In the genomic region with DNA sequence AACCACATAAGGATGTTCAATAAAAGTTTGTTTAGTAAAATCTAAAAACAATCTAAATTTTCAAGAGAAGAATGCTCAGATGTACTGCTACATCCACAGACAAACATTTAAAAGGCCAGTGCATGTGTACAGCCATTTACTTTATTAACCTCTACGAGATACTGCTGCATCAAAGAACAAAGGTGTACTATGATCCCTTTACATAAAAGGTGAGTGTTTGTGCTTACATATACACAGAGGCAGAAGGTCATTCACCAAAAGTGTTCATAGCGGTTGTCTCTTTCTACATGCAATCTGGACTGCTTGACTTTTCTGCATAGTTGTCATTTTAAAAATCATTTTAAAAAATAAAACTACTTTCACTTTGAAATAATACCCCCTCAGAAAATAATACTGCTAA, we compare ENCODE assay signal across 23 cellular contexts.
DNase-seq lines count a peak whose midpoint lies in the region; ATAC-seq and TF ChIP-seq lines count a peak whose summit lies in the region.
"Had no signal": no experiment of that assay in that cellular context is flagged by ENCODE, and none has a peak within 500 bp of the region (broad histone marks: within the 10 kb centered on the region; RNA-seq: fewer than 3 reads in every experiment).

No MANE protein-coding gene starts in this region.

- peaks cover 31% of the 10 kb centered on the region for H3K79me2 ChIP-seq in fibroblast of lung (ENCODE audit: control insufficient read depth, insufficient read depth, low read length)

- H3K27ac Mint-ChIP-seq in activated CD4-positive, alpha-beta memory T cell treated with anti-CD3 and anti-CD28 coated beads for 36 hours, result peak overlapping the region; percentile 82
- no peak overlapping the region for H3K27ac Mint-ChIP-seq in activated CD4-positive, alpha-beta memory T cell treated with anti-CD3 and anti-CD28 coated beads, Interleukin-2, amount 10 ng/mL, durations not matched to agents 7 days and 5 days
- H3K27ac Mint-ChIP-seq in T-cell, result peak overlapping the region; percentile 71 to 89
- H3K27ac Mint-ChIP-seq: activated T-cell treated with anti-CD3 and anti-CD28 coated beads, Interleukin-2, amount 50 U/mL, for 72 hours had no signal

- no peaks in the 10 kb centered on the region for H3K9me3 Mint-ChIP-seq in activated CD4-positive, alpha-beta memory T cell treated with anti-CD3 and anti-CD28 coated beads for 36 hours
- H3K9me3 Mint-ChIP-seq in activated CD4-positive, alpha-beta memory T cell treated with anti-CD3 and anti-CD28 coated beads, Interleukin-2, amount 10 ng/mL, durations not matched to agents 7 days and 5 days, result no peaks in the 10 kb centered on the region
- H3K9me3 Mint-ChIP-seq in T-cell, result no peaks in the 10 kb centered on the region
- H3K9me3 Mint-ChIP-seq: activated T-cell treated with anti-CD3 and anti-CD28 coated beads, Interleukin-2, amount 50 U/mL, for 72 hours; immature natural killer cell had no signal

- H3K27me3 ChIP-seq in fibroblast of lung (ENCODE audit: control insufficient read depth, insufficient read depth, low read length), result no peaks in the 10 kb centered on the region
- H3K27me3 ChIP-seq in sigmoid colon, result no peaks in the 10 kb centered on the region
- H3K27me3 ChIP-seq in effector memory CD4-positive, alpha-beta T cell (replicated peaks; ENCODE audit: control insufficient read depth, insufficient read depth, low read length, poor library complexity, severe bottlenecking), result no peaks in the 10 kb centered on the region
- H3K27me3 ChIP-seq: dorsolateral prefrontal cortex, pancreas, vagina had no signal

- H3K36me3 Mint-ChIP-seq in activated CD4-positive, alpha-beta memory T cell treated with anti-CD3 and anti-CD28 coated beads for 36 hours, result peaks cover 34% of the 10 kb centered on the region
- H3K36me3 Mint-ChIP-seq in activated CD4-positive, alpha-beta memory T cell treated with anti-CD3 and anti-CD28 coated beads, Interleukin-2, amount 10 ng/mL, durations not matched to agents 7 days and 5 days (ENCODE audit: low read depth), result peaks cover 8% of the 10 kb centered on the region
- peaks cover 6% of the 10 kb centered on the region for H3K36me3 Mint-ChIP-seq in T-cell

- intact Hi-C loops in activated CD4-positive, alpha-beta memory T cell treated with anti-CD3 and anti-CD28 coated beads for 36 hours (cut with micrococcal nuclease), result loop anchor here (1.0 kb wide), 2 partner anchors 9 to 27 kb away; no protein-coding TSS in a partner anchor
- intact Hi-C loops in sigmoid colon (cut with DNase I), result no loop called here

- peaks cover 19% of the 10 kb centered on the region for H3K4me1 ChIP-seq in fibroblast of lung (ENCODE audit: control insufficient read depth, extremely low read depth, insufficient read depth, low read length)
- H3K4me1 ChIP-seq in sigmoid colon, result peaks cover 0 to 74% (median 51%) of the 10 kb centered on the region in 4 donors
- peaks cover 34% of the 10 kb centered on the region for H3K4me1 ChIP-seq in effector memory CD4-positive, alpha-beta T cell (ENCODE audit: control insufficient read depth, insufficient read depth, low read length, poor library complexity, severe bottlenecking)
- H3K4me1 ChIP-seq: pancreas had no signal

- TF ChIP-seq CTCF in fibroblast of lung (conservative IDR thresholded peaks at IDR 0.05 in 1 of 2, IDR thresholded peaks at IDR 0.05 in 1 of 2; ENCODE audit: low read depth in 1 of 2, low read length in 2 of 2) (no peak), sigmoid colon (IDR thresholded peaks at IDR 0.05) (no peak)

- H3K27ac ChIP-seq in fibroblast of lung (ENCODE audit: insufficient read depth, low read length), result peak overlapping the region; percentile 82
- peak overlapping the region; percentile 46 to 80 (median 72) for H3K27ac ChIP-seq in sigmoid colon
- H3K27ac ChIP-seq in effector memory CD4-positive, alpha-beta T cell (ENCODE audit: insufficient read depth, low read length, poor library complexity, severe bottlenecking), result no peak overlapping the region
- H3K27ac ChIP-seq: C4-2B, pancreas, vagina, WERI-Rb-1 had no signal

- H3K4me3 ChIP-seq in fibroblast of lung (replicated peaks in 1 of 4; ENCODE audit: control extremely low read depth in 1 of 4, insufficient read depth in 1 of 4, low read depth in 3 of 4, low read length in 4 of 4) (no peak overlapping the region), sigmoid colon (no peak overlapping the region)
- no peak overlapping the region for H3K4me3 ChIP-seq in effector memory CD4-positive, alpha-beta T cell (ENCODE audit: insufficient read depth, low read depth, low read length, poor library complexity, severe bottlenecking)
- H3K4me3 ChIP-seq: pancreas, vagina had no signal

- TF ChIP-seq EP300 in sigmoid colon (IDR thresholded peaks at IDR 0.05), result no peak

- H3K9me3 ChIP-seq in fibroblast of lung (ENCODE audit: control insufficient read depth, insufficient read depth, low read depth, low read length) (no peaks in the 10 kb centered on the region), sigmoid colon (no peaks in the 10 kb centered on the region)
- no peaks in the 10 kb centered on the region for H3K9me3 ChIP-seq in effector memory CD4-positive, alpha-beta T cell (ENCODE audit: control insufficient read depth, low read length)
- H3K9me3 ChIP-seq: pancreas, vagina had no signal

- peak overlapping the region; percentile 70 for H3K4me2 ChIP-seq in fibroblast of lung (ENCODE audit: extremely low read depth, insufficient read depth, low read length)

- no peak overlapping the region for H3K9ac ChIP-seq in fibroblast of lung (ENCODE audit: insufficient read depth, low read length)

- no peak for ATAC-seq in T-cell (replicated peaks in 1 of 4)
- ATAC-seq: esophagus mucosa had no signal

- CTCF ChIA-PET in activated CD4-positive, alpha-beta memory T cell treated with anti-CD3 and anti-CD28 coated beads for 36 hours (lab: Charles Lee), result interaction anchor here (1.8 to 2.0 kb wide), 2 partner anchors 7 to 14 kb away, joined by 4 to 9 read pairs; no protein-coding TSS in a partner anchor
- CTCF ChIA-PET in activated CD4-positive, alpha-beta memory T cell treated with anti-CD3 and anti-CD28 coated beads, Interleukin-2, amount 10 ng/mL, durations not matched to agents 7 days and 5 days (lab: Charles Lee), result no interaction called here
- CTCF ChIA-PET in T-cell (lab: Charles Lee), result no interaction called here

- no peaks in the 10 kb centered on the region for H3K27me3 Mint-ChIP-seq in activated CD4-positive, alpha-beta memory T cell treated with anti-CD3 and anti-CD28 coated beads for 36 hours
- peaks cover 19% of the 10 kb centered on the region for H3K27me3 Mint-ChIP-seq in activated CD4-positive, alpha-beta memory T cell treated with anti-CD3 and anti-CD28 coated beads, Interleukin-2, amount 10 ng/mL, durations not matched to agents 7 days and 5 days
- H3K27me3 Mint-ChIP-seq in T-cell, result peaks cover 0 to 3% of the 10 kb centered on the region in 2 donors

- POLR2A ChIA-PET in activated CD4-positive, alpha-beta memory T cell treated with anti-CD3 and anti-CD28 coated beads for 36 hours (lab: Charles Lee), result no interaction called here
- POLR2A ChIA-PET in activated CD4-positive, alpha-beta memory T cell treated with anti-CD3 and anti-CD28 coated beads, Interleukin-2, amount 10 ng/mL, durations not matched to agents 7 days and 5 days (lab: Charles Lee), result no interaction called here
- POLR2A ChIA-PET in T-cell (lab: Charles Lee), result no interaction called here

- no peak overlapping the region for H2AFZ ChIP-seq in fibroblast of lung (ENCODE audit: low read length)

- no peak overlapping the region for H3K4me3 Mint-ChIP-seq in activated CD4-positive, alpha-beta memory T cell treated with anti-CD3 and anti-CD28 coated beads for 36 hours
- no peak overlapping the region for H3K4me3 Mint-ChIP-seq in activated CD4-positive, alpha-beta memory T cell treated with anti-CD3 and anti-CD28 coated beads, Interleukin-2, amount 10 ng/mL, durations not matched to agents 7 days and 5 days
- no peak overlapping the region for H3K4me3 Mint-ChIP-seq in T-cell
- H3K4me3 Mint-ChIP-seq: immature natural killer cell had no signal

- peaks cover 14% of the 10 kb centered on the region for H3K36me3 ChIP-seq in fibroblast of lung (ENCODE audit: control insufficient read depth, insufficient read depth, low read length)
- peaks cover 0 to 23% (median 3%) of the 10 kb centered on the region in 4 donors for H3K36me3 ChIP-seq in sigmoid colon
- H3K36me3 ChIP-seq in effector memory CD4-positive, alpha-beta T cell (ENCODE audit: control insufficient read depth, insufficient read depth, low read length), result no peaks in the 10 kb centered on the region
- H3K36me3 ChIP-seq: pancreas had no signal

- peaks cover 68% of the 10 kb centered on the region for H3K4me1 Mint-ChIP-seq in activated CD4-positive, alpha-beta memory T cell treated with anti-CD3 and anti-CD28 coated beads for 36 hours (ENCODE audit: low read depth)
- H3K4me1 Mint-ChIP-seq in activated CD4-positive, alpha-beta memory T cell treated with anti-CD3 and anti-CD28 coated beads, Interleukin-2, amount 10 ng/mL, durations not matched to agents 7 days and 5 days, result peaks cover 51% of the 10 kb centered on the region
- H3K4me1 Mint-ChIP-seq in T-cell, result peaks cover 40 to 64% (median 56%) of the 10 kb centered on the region in 3 donors

- 14 to 54% methylated on average over 2 of the region's 2 CpGs for WGBS in sigmoid colon, 2 donors

- no peak for DNase-seq in activated CD4-positive, alpha-beta memory T cell treated with anti-CD3 and anti-CD28 coated beads for 36 hours
- DNase-seq in activated CD4-positive, alpha-beta memory T cell treated with anti-CD3 and anti-CD28 coated beads, Interleukin-2, amount 10 ng/mL, durations not matched to agents 7 days and 5 days, result no peak
- no peak for DNase-seq in T-cell
- DNase-seq in fibroblast of lung (ENCODE audit: low read depth in 2 of 2), result no peak
- no peak for DNase-seq in sigmoid colon
- no peak for DNase-seq in germinal center (ENCODE audit: low spot score)
- DNase-seq in effector memory CD4-positive, alpha-beta T cell, result no peak
- no peak for DNase-seq in putamen (ENCODE audit: low spot score)
- DNase-seq: ACHN; activated T-cell treated with anti-CD3 and anti-CD28 coated beads, Interleukin-2, amount 50 U/mL, for 72 hours; immature natural killer cell; Kasumi-1; NCI-H1092 treated with DMSO at 0.1 percent for 48 hours; NCI-H526 treated with DMSO at 0.1 percent for 48 hours; pancreas; stimulated activated CD4-positive, alpha-beta T cell treated with anti-CD3 and anti-CD28 coated beads, Interleukin-4, amount 100 ng/mL, for 4 hours; substantia nigra; T-helper 2 cell; WERI-Rb-1 had no signal

- no peak for TF ChIP-seq POLR2A in sigmoid colon (IDR thresholded peaks at IDR 0.05)

- H4K20me1 ChIP-seq in fibroblast of lung (ENCODE audit: control insufficient read depth, extremely low read depth, insufficient read depth, low read length), result no peaks in the 10 kb centered on the region
